In genomic region chr13:94327318-94327717, GRCh38 we compare ENCODE assay signal across 8 cellular contexts.
DNase-seq lines count a peak whose midpoint lies in the region; ATAC-seq and TF ChIP-seq lines count a peak whose summit lies in the region.

No MANE protein-coding gene starts in this region.

- H3K36me3 Mint-ChIP-seq in naive thymus-derived CD8-positive, alpha-beta T cell = peaks cover 0 to 14% (median 12%) of the 10 kb centered on the region in 3 donors

- no peaks in the 10 kb centered on the region for H3K9me3 ChIP-seq in stomach

- no peak for TF ChIP-seq CTCF in stomach (IDR thresholded peaks at IDR 0.05)

- intact Hi-C loops in stomach (cut with DNase I; ENCODE audit: low total_unique reads) = no loop called here

- H3K4me3 Mint-ChIP-seq in naive thymus-derived CD8-positive, alpha-beta T cell = peak overlapping the region; percentile 41 to 86 (median 65)

- H3K4me1 Mint-ChIP-seq in naive thymus-derived CD8-positive, alpha-beta T cell = peaks cover 41 to 88% (median 76%) of the 10 kb centered on the region in 4 donors

- ATAC-seq in GM18868 (IDR thresholded peaks at IDR 0.05; ENCODE audit: unreplicated experiment) (peak; percentile 94), HG02588 (IDR thresholded peaks at IDR 0.05; ENCODE audit: unreplicated experiment) (peak; percentile 95)
- ATAC-seq in naive thymus-derived CD8-positive, alpha-beta T cell = peak; percentile 42 to 48

- H3K36me3 ChIP-seq in stomach = no peaks in the 10 kb centered on the region

- H3K4me3 ChIP-seq in stomach = no peak overlapping the region

- no peak for TF ChIP-seq POLR2A in stomach (IDR thresholded peaks at IDR 0.05)

- H3K9me3 Mint-ChIP-seq in naive thymus-derived CD8-positive, alpha-beta T cell = peaks cover 0 to 18% (median 10%) of the 10 kb centered on the region in 9 donors

- POLR2A ChIA-PET in naive thymus-derived CD8-positive, alpha-beta T cell (lab: Charles Lee) = interaction anchor here (1.1 kb wide), 1 partner anchor 25 kb away, joined by 3 read pairs; no protein-coding TSS in a partner anchor

- peak; percentile 89 for DNase-seq in NAMALWA (ENCODE audit: low spot score)
- peak in 5 of 10 donors; percentile 11 to 66 (median 51) for DNase-seq in naive thymus-derived CD8-positive, alpha-beta T cell
- DNase-seq in retina = no peak
- no peak for DNase-seq in amygdala (lab: John Stamatoyannopoulos, UW)
- DNase-seq in stomach = no peak
- DNase-seq in NCI-H1694 treated with DMSO at 0.1 percent for 48 hours (lab: John Stamatoyannopoulos, UW) = no peak

- WGBS in stomach, 5 donors = 42 to 56% (median 52%) methylated on average over 6 of the region's 6 CpGs

- no peak for TF ChIP-seq EP300 in stomach (IDR thresholded peaks at IDR 0.05)

- peaks cover 0 to 23% (median 13%) of the 10 kb centered on the region in 4 donors for H3K4me1 ChIP-seq in stomach

- H3K27ac ChIP-seq in stomach = peak overlapping the region in 1 of 5 donors; percentile 72

- H3K27me3 ChIP-seq in stomach = no peaks in the 10 kb centered on the region

- H3K27ac Mint-ChIP-seq in naive thymus-derived CD8-positive, alpha-beta T cell = peak overlapping the region; percentile 0 to 91 (median 58)

- H3K27me3 Mint-ChIP-seq in naive thymus-derived CD8-positive, alpha-beta T cell = peaks cover 3 to 25% (median 7%) of the 10 kb centered on the region in 5 donors

Comparison
In these comparisons a context has a peak if more than half of its experiments do, and no peak if none do; other contexts are left out.
1. ATAC-seq: peak in every context shown above with its lines; median percentile 95 in HG02588; 94 in GM18868; 45 in naive thymus-derived CD8-positive, alpha-beta T cell.